13 cellular contexts compared by ENCODE assay signal in the genomic region with DNA sequence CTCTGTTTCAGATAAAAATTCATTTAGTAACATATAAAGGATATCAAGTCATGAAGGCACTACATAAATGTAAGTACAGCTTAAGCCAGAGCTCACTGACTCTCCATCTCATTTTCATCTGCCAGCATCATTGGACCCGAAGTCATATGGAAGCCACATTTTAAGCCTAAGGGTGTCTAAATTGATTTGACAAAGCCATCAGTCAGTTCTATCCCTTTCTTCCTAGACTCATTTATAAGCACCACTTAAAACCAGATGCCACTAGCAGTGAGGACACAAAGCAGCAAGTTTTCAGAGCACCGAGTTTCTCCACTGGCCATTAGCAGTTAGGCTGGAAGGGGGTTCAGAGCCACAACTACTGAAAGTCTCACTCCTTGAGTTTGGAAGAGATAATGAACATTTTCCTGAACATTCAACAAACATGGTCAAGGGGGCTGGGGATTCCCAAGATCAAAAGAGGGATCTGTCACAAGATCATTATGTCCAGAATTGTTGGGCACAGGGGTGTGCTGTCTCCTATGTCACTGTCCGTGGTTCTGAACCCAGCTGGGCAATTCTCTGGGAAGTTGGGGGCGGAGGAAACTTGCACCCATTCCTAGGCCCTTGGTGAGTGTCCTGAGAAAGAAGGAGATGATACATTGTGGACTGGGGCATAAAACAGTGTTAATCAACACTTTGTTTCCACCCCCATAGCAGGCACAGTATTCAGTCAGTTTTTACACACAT.
DNase-seq lines count a peak whose midpoint lies in the region; ATAC-seq, FAIRE-seq and TF ChIP-seq lines count a peak whose summit lies in the region.
"Had no signal": no experiment of that assay in that cellular context is flagged by ENCODE, and none has a peak within 500 bp of the region (broad histone marks: within the 10 kb centered on the region; RNA-seq: fewer than 3 reads in every experiment).

No MANE protein-coding gene starts in this region.

- H3K9me3 ChIP-seq in left ventricle myocardium inferior (replicated peaks) (peaks cover 6% of the 10 kb centered on the region), right cardiac atrium (ENCODE audit: control insufficient read depth, low read length) (no peaks in the 10 kb centered on the region)

- intact Hi-C loops in left ventricle myocardium inferior (cut with micrococcal nuclease) (no loop called here), Right ventricle myocardium inferior (cut with DNase I) (loop anchor here (2.0 kb wide), 1 partner anchor 29 kb away; no protein-coding TSS in a partner anchor), right cardiac atrium (cut with DNase I) (no loop called here)

- WGBS in right cardiac atrium, result 68% methylated on average over 4 of the region's 4 CpGs

- H3K27ac ChIP-seq in left ventricle myocardium inferior (replicated peaks) (peak overlapping the region; percentile 87), right cardiac atrium (ENCODE audit: low read length) (peak overlapping the region; percentile 40)

- H3K27me3 ChIP-seq in left ventricle myocardium inferior (ENCODE audit: low read depth) (peaks cover 5% of the 10 kb centered on the region), right cardiac atrium (ENCODE audit: control insufficient read depth, insufficient read depth) (no peaks in the 10 kb centered on the region)

- H3K36me3 ChIP-seq in left ventricle myocardium inferior, result no peaks in the 10 kb centered on the region

- H3K4me1 ChIP-seq in left ventricle myocardium inferior, result peaks cover 42% of the 10 kb centered on the region
- peaks cover 3% of the 10 kb centered on the region for H3K4me1 ChIP-seq in right cardiac atrium (ENCODE audit: control insufficient read depth, insufficient read depth, low read length)

- no peak for TF ChIP-seq CTCF in left ventricle myocardium inferior (IDR thresholded peaks at IDR 0.05; ENCODE audit: borderline replicate concordance)

- ATAC-seq in Right ventricle myocardium inferior (no peak), SK-N-SH treated with all-trans-retinoic acid at 6 μM for 48 hours (peak; percentile 44; the same call in 2 of the 3 replicates), right cardiac atrium (no peak), HG03520 (IDR thresholded peaks at IDR 0.05; ENCODE audit: unreplicated experiment) (no peak)
- ATAC-seq: stimulated activated memory B cell treated with anti-CD40 and anti-IgM and Interleukin-4, amounts not matched to agents 10 μg/mL and 1 μg/mL and 100 μg/mL, for 72 hours had no signal

- no peak for FAIRE-seq in urothelium cell line (lab: Jason Lieb, UNC)

- no peak for DNase-seq in left ventricle myocardium inferior
- DNase-seq in Right ventricle myocardium inferior (ENCODE audit: missing footprints), result no peak
- peak in 1 of 3 donors; percentile 17 for DNase-seq in right cardiac atrium
- DNase-seq in urothelium cell line (ENCODE audit: low spot score), result peak; percentile 30
- no peak for DNase-seq in NCI-H2171 (lab: John Stamatoyannopoulos, UW)
- DNase-seq in HuH-7.5 (ENCODE audit: low spot score), result no peak
- DNase-seq: activated CD4-positive, alpha-beta T cell treated with anti-CD3 and anti-CD28 coated beads for 4 hours; activated effector memory CD4-positive, alpha-beta T cell treated with Interleukin-2 at 50 U/mL for 16 hours; cerebellar nuclear complex; GF-D8 had no signal

- H3K4me3 ChIP-seq in left ventricle myocardium inferior (no peak overlapping the region), right cardiac atrium (ENCODE audit: low read length) (no peak overlapping the region)

TF ChIP-seq in SK-N-SH treated with all-trans-retinoic acid at 6 μM for 48 hours, 23 proteins besides CTCF, POLR2A, EP300 and RAD21:
- TF ChIP-seq SNAI2 (CRISPR knock-in tag; IDR thresholded peaks at IDR 0.05) (no peak), ZC3H10 (CRISPR knock-in tag; IDR thresholded peaks at IDR 0.05) (no peak), GLIS3 (CRISPR knock-in tag; IDR thresholded peaks at IDR 0.05) (no peak), TCF4 (CRISPR knock-in tag; IDR thresholded peaks at IDR 0.05; ENCODE audit: borderline replicate concordance) (peak; percentile 97), ESRRG (CRISPR knock-in tag; IDR thresholded peaks at IDR 0.05) (0 out of 2 replicates have a peak, but pooled peaks have one; percentile 42)
- TF ChIP-seq, protein P1, sequence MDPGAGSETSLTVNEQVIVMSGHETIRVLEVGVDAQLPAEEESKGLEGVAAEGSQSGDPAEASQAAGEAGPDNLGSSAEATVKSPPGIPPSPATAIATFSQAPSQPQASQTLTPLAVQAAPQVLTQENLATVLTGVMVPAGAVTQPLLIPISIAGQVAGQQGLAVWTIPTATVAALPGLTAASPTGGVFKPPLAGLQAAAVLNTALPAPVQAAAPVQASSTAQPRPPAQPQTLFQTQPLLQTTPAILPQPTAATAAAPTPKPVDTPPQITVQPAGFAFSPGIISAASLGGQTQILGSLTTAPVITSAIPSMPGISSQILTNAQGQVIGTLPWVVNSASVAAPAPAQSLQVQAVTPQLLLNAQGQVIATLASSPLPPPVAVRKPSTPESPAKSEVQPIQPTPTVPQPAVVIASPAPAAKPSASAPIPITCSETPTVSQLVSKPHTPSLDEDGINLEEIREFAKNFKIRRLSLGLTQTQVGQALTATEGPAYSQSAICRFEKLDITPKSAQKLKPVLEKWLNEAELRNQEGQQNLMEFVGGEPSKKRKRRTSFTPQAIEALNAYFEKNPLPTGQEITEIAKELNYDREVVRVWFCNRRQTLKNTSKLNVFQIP (CRISPR knock-in tag; IDR thresholded peaks at IDR 0.05; ENCODE audit: borderline replicate concordance, low read depth), result no peak
- TF ChIP-seq, protein P2, sequence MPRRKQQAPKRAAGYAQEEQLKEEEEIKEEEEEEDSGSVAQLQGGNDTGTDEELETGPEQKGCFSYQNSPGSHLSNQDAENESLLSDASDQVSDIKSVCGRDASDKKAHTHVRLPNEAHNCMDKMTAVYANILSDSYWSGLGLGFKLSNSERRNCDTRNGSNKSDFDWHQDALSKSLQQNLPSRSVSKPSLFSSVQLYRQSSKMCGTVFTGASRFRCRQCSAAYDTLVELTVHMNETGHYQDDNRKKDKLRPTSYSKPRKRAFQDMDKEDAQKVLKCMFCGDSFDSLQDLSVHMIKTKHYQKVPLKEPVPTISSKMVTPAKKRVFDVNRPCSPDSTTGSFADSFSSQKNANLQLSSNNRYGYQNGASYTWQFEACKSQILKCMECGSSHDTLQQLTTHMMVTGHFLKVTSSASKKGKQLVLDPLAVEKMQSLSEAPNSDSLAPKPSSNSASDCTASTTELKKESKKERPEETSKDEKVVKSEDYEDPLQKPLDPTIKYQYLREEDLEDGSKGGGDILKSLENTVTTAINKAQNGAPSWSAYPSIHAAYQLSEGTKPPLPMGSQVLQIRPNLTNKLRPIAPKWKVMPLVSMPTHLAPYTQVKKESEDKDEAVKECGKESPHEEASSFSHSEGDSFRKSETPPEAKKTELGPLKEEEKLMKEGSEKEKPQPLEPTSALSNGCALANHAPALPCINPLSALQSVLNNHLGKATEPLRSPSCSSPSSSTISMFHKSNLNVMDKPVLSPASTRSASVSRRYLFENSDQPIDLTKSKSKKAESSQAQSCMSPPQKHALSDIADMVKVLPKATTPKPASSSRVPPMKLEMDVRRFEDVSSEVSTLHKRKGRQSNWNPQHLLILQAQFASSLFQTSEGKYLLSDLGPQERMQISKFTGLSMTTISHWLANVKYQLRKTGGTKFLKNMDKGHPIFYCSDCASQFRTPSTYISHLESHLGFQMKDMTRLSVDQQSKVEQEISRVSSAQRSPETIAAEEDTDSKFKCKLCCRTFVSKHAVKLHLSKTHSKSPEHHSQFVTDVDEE (CRISPR knock-in tag; IDR thresholded peaks at IDR 0.05), result peak; percentile 94
